In genomic region chr2:177585234-177585863, GRCh38 we compare ENCODE assay signal across 21 cellular contexts.
A peak's percentile ranks its signal among the peaks of the same experiment; 100 is the strongest.
DNase-seq lines count a peak whose midpoint lies in the region; ATAC-seq, FAIRE-seq and TF ChIP-seq lines count a peak whose summit lies in the region.
"Had no signal": no experiment of that assay in that cellular context is flagged by ENCODE, and none has a peak within 500 bp of the region (broad histone marks: within the 10 kb centered on the region; RNA-seq: fewer than 3 reads in every experiment).

No MANE protein-coding gene starts in this region.

- H3K36me3 Mint-ChIP-seq in glutamatergic neuron (ENCODE audit: unreplicated experiment), result no peaks in the 10 kb centered on the region
- H3K36me3 Mint-ChIP-seq in neural crest cell (ENCODE audit: low read depth), result no peaks in the 10 kb centered on the region
- H3K36me3 Mint-ChIP-seq: CD4-positive, CD25-positive, alpha-beta regulatory T cell; naive thymus-derived CD8-positive, alpha-beta T cell had no signal

- H3K27ac Mint-ChIP-seq in glutamatergic neuron (ENCODE audit: unreplicated experiment) (peak overlapping the region; percentile 95), neural crest cell (ENCODE audit: unreplicated experiment) (peak overlapping the region; percentile 40)
- H3K27ac Mint-ChIP-seq: CD4-positive, CD25-positive, alpha-beta regulatory T cell; naive thymus-derived CD8-positive, alpha-beta T cell; progenitor cell of endocrine pancreas had no signal

- TF ChIP-seq CTCF in glutamatergic neuron (IDR thresholded peaks at IDR 0.05; ENCODE audit: partially characterized antibody, unreplicated experiment) (no peak), neural crest cell (conservative IDR thresholded peaks at IDR 0.05) (no peak)

- no peak for ATAC-seq in stimulated activated naive CD8-positive, alpha-beta T cell treated with anti-CD3 and anti-CD28 coated beads, Interleukin-15, Interleukin-2, amounts not matched to agents 100 U/mL and 50 U/mL, for 24 hours
- no peak for ATAC-seq in HG03565 (IDR thresholded peaks at IDR 0.05; ENCODE audit: unreplicated experiment)
- ATAC-seq: naive thymus-derived CD8-positive, alpha-beta T cell had no signal

- H3K4me3 Mint-ChIP-seq in glutamatergic neuron (ENCODE audit: unreplicated experiment), result peak overlapping the region; percentile 43
- no peak overlapping the region for H3K4me3 Mint-ChIP-seq in neural crest cell
- H3K4me3 Mint-ChIP-seq: CD4-positive, CD25-positive, alpha-beta regulatory T cell; naive thymus-derived CD8-positive, alpha-beta T cell had no signal

- peaks cover 15% of the 10 kb centered on the region for H3K4me1 Mint-ChIP-seq in glutamatergic neuron (ENCODE audit: low read depth, unreplicated experiment)
- no peaks in the 10 kb centered on the region for H3K4me1 Mint-ChIP-seq in neural crest cell
- H3K4me1 Mint-ChIP-seq: naive thymus-derived CD8-positive, alpha-beta T cell had no signal

- DNase-seq in DMS 273 treated with DMSO at 0.1 percent for 48 hours (lab: John Stamatoyannopoulos, UW) (peak; percentile 79), NCI-H446 (lab: John Stamatoyannopoulos, UW) (peak; percentile 74 to 88), glutamatergic neuron (peak; percentile 33), neural crest cell (ENCODE audit: low read depth, low spot score) (no peak), medulla oblongata (ENCODE audit: extremely low spot score) (no peak), H54 (ENCODE audit: insufficient read length, low spot score) (no peak)
- no peak for DNase-seq in stimulated activated naive CD8-positive, alpha-beta T cell treated with anti-CD3 and anti-CD28 coated beads, Interleukin-15, Interleukin-2, amounts not matched to agents 100 U/mL and 50 U/mL, for 24 hours
- DNase-seq: ACHN; activated CD4-positive, alpha-beta T cell treated with anti-CD3 and anti-CD28 coated beads, Interleukin-2, amount 50 U/mL, for 1 hour; activated naive CD4-positive, alpha-beta T cell treated with Interleukin-2 at 50 U/mL for 16 hours; activated T-cell treated with anti-CD3 and anti-CD28 coated beads for 4 hours; anterior cingulate cortex; CD4-positive, CD25-positive, alpha-beta regulatory T cell; cortex of kidney; erythroblast; naive thymus-derived CD8-positive, alpha-beta T cell; NCI-H1436 treated with DMSO at 0.1 percent for 48 hours; NCI-H526; SK-N-SH had no signal

- peaks cover 3% of the 10 kb centered on the region for H3K9me3 Mint-ChIP-seq in glutamatergic neuron (ENCODE audit: unreplicated experiment)
- H3K9me3 Mint-ChIP-seq in neural crest cell, result peaks cover 2% of the 10 kb centered on the region

- H3K27me3 Mint-ChIP-seq in glutamatergic neuron (ENCODE audit: unreplicated experiment), result peaks cover 7% of the 10 kb centered on the region
- no peaks in the 10 kb centered on the region for H3K27me3 Mint-ChIP-seq in neural crest cell (ENCODE audit: low read depth)
- H3K27me3 Mint-ChIP-seq: progenitor cell of endocrine pancreas had no signal

- TF ChIP-seq POLR2A in H54 (IDR thresholded peaks at IDR 0.05; ENCODE audit: low read depth, low read length), result no peak

- no peak for FAIRE-seq in H54 (lab: Jason Lieb, UNC)

Comparison
In these comparisons a context has a peak if more than half of its experiments do, and no peak if none do; other contexts are left out.
1. DNase-seq: peak in DMS 273 treated with DMSO at 0.1 percent for 48 hours (single experiment), NCI-H446 (2 of 2) and glutamatergic neuron (single experiment); none in neural crest cell (single experiment), stimulated activated naive CD8-positive, alpha-beta T cell treated with anti-CD3 and anti-CD28 coated beads, Interleukin-15, Interleukin-2, amounts not matched to agents 100 U/mL and 50 U/mL, for 24 hours (single experiment), medulla oblongata (single experiment) and H54 (single experiment).